In the genomic region with DNA sequence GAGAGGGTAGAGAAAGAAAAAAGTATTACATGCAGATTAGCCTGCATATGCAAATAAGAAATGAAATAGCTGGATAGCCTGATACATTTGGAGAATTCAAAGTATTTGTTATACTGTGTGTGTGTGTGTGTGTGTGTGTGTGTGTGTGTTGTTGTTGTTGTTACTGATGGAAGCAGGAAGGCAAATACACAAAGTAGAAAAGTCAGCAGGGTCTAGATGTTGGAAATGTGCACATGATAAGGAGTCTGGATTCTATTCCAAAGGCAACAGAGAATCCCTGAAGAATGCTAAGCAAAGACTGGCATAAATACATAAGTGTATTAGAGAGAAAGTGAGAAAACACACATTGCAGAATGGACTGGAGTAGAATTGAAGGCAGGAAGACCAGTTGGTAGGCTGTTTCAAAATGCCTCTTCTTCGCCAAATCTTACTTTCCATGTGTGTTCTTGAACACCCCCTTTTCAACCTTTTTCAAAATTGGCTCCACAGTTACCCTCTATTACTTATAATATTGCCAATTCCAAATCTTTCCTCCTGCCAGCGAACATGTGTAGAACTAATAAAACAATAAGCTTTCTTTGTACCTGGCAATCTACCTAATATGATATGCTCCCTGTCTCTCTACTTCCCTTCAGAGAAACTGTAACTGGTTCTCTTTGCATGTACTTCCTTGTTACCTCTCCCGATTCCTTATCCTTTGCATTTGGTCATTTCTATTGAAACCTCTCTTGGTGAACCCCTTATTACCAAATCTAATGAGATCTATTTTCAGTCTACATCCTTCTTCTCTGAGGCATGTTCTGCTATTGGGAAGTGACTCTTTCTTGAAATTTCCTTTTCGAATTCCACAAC, we compare ENCODE assay signal across 1 cellular context.
TF ChIP-seq lines count a peak whose summit lies in the region.

No MANE protein-coding gene starts in this region.

TF ChIP-seq in IMR-90, 13 proteins besides CTCF, POLR2A, EP300 and RAD21:
- no peak for TF ChIP-seq BHLHE40 (IDR thresholded peaks at IDR 0.05; ENCODE audit: low read depth, low read length)
TF ChIP-seq in IMR-90: peak in this region for 0.
